12 cellular contexts compared by ENCODE assay signal in genomic region chr11:65591939-65592814, GRCh38. TPM values are rescaled to one million over a fixed set of nuclear protein-coding genes. Genes with fewer than 3 reads are reported as not detected.
DNase-seq lines count a peak whose midpoint lies in the region; ATAC-seq, FAIRE-seq and TF ChIP-seq lines count a peak whose summit lies in the region.
"Had no signal": no experiment of that assay in that cellular context is flagged by ENCODE, and none has a peak within 500 bp of the region (broad histone marks: within the 10 kb centered on the region; RNA-seq: fewer than 3 reads in every experiment).

No MANE protein-coding gene starts in this region.

- no peak overlapping the region for H3K4me3 ChIP-seq in RWPE2 (ENCODE audit: severe bottlenecking)
- H3K4me3 ChIP-seq in gastroesophageal sphincter = peak overlapping the region in 1 of 2 donors; percentile 28
- no peak overlapping the region for H3K4me3 ChIP-seq in thyroid gland (replicated peaks in 1 of 3)

- WGBS in gastroesophageal sphincter (ENCODE audit: low coverage in 1 of 2), 2 donors = no CpG with 5 or more reads among the region's 103 CpGs
- WGBS in thyroid gland, 2 donors = 35 to 36% methylated on average over 27 to 34 of the region's 103 CpGs

- no peaks in the 10 kb centered on the region for H3K9me3 ChIP-seq in RWPE2 (ENCODE audit: severe bottlenecking)
- no peaks in the 10 kb centered on the region for H3K9me3 ChIP-seq in gastroesophageal sphincter
- H3K9me3 ChIP-seq in thyroid gland = no peaks in the 10 kb centered on the region

- TF ChIP-seq POLR2A in gastroesophageal sphincter (IDR thresholded peaks at IDR 0.05) (peak in 1 of 2 donors; percentile 23), thyroid gland (IDR thresholded peaks at IDR 0.05) (no peak), GM12892 (IDR thresholded peaks at IDR 0.05; ENCODE audit: low read depth, low read length) (no peak)

- TF ChIP-seq CTCF in RWPE2 (IDR thresholded peaks at IDR 0.05; ENCODE audit: poor library complexity, severe bottlenecking) = no peak
- TF ChIP-seq CTCF in gastroesophageal sphincter (IDR thresholded peaks at IDR 0.05) = no peak
- peak in 3 of 6 experiments; percentile 12 to 47 (median 36) for TF ChIP-seq CTCF in thyroid gland (IDR thresholded peaks at IDR 0.05)

- H3K36me3 ChIP-seq in RWPE2 (ENCODE audit: low read depth) (peaks cover 17% of the 10 kb centered on the region), gastroesophageal sphincter (peaks cover 0 to 50% of the 10 kb centered on the region in 2 donors), thyroid gland (no peaks in the 10 kb centered on the region)

- ATAC-seq in RWPE2 (ENCODE audit: low read depth) = no peak
- ATAC-seq in gastroesophageal sphincter = no peak
- no peak for ATAC-seq in HG02610 (IDR thresholded peaks at IDR 0.05; ENCODE audit: unreplicated experiment)
- no peak for ATAC-seq in GM18873 (IDR thresholded peaks at IDR 0.05; ENCODE audit: low FRiP score, unreplicated experiment)
- no peak for ATAC-seq in HG02885 (IDR thresholded peaks at IDR 0.05; ENCODE audit: poor library complexity, unreplicated experiment)
- ATAC-seq: T-helper 17 cell had no signal

- no peak for FAIRE-seq in GM12892 (lab: Jason Lieb, UNC)

- H3K27ac ChIP-seq in RWPE2 (ENCODE audit: poor library complexity, severe bottlenecking) (peak overlapping the region; percentile 32), gastroesophageal sphincter (peak overlapping the region in 3 of 4 donors; percentile 59 to 86 (median 72)), thyroid gland (peak overlapping the region in 2 of 3 donors; percentile 4 to 47)

- no peaks in the 10 kb centered on the region for H3K27me3 ChIP-seq in RWPE2 (ENCODE audit: insufficient read depth, poor library complexity, severe bottlenecking)
- no peaks in the 10 kb centered on the region for H3K27me3 ChIP-seq in gastroesophageal sphincter
- no peaks in the 10 kb centered on the region for H3K27me3 ChIP-seq in thyroid gland

- H3K4me1 ChIP-seq in RWPE2 (ENCODE audit: insufficient read depth, poor library complexity, severe bottlenecking) (peaks cover 9% of the 10 kb centered on the region), gastroesophageal sphincter (peaks cover 0 to 88% (median 27%) of the 10 kb centered on the region in 3 donors), thyroid gland (peaks cover 4 to 13% of the 10 kb centered on the region in 2 donors)

- TF ChIP-seq EP300 in gastroesophageal sphincter (IDR thresholded peaks at IDR 0.05) = no peak

- intact Hi-C loops in thyroid gland (cut with DNase I) = no loop called here

- DNase-seq in RWPE2 (ENCODE audit: low spot score) (no peak), lung microvascular endothelial cell (ENCODE audit: low read depth in 2 of 2) (peak; percentile 66 to 79), thyroid gland (peak; percentile 54 to 62), GM12892 (ENCODE audit: insufficient read length) (no peak)
- DNase-seq: cortex of kidney; NCI-H345; stimulated activated CD4-positive, alpha-beta T cell treated with anti-CD3 and anti-CD28 coated beads, Interleukin-4, amount 100 ng/mL, for 24 hours; T-helper 17 cell had no signal

RNA-seq across cellular contexts. Expression of gene KCNK7, which starts 3.4 kb away (rescaled TPM):
- total RNA-seq in gastroesophageal sphincter (1 to 10 TPM in 1 of 4 donors, under 1 TPM in 2, not detected in 1; 0.40 to 1.5 (median 0.93) TPM), lung microvascular endothelial cell (under 0.01 and 0.20 TPM in 2 replicates), thyroid gland (1 to 10 TPM in 1 of 4 donors, not detected in 3; 1.2 TPM)
- polyA plus RNA-seq in GM12892 (2012; ENCODE audit: missing spikeins) = not detected

RNA-seq across cellular contexts. Expression of gene EHBP1L1, which starts 16.3 kb away (rescaled TPM):
- 100 to 1,000 TPM; 172 to 329 (median 202) TPM for total RNA-seq in gastroesophageal sphincter
- total RNA-seq in lung microvascular endothelial cell = 2.0 and 4.8 TPM in 2 replicates
- total RNA-seq in thyroid gland = 10 to 100 TPM in 2 of 4 donors, 1 to 10 TPM in 2; 8.6 to 18.8 (median 12.0) TPM
- polyA plus RNA-seq in GM12892 (2012; ENCODE audit: missing spikeins) = 36.8 TPM

RNA-seq across cellular contexts. Expression of gene FAM89B, which starts 19.8 kb away (rescaled TPM):
- total RNA-seq in gastroesophageal sphincter = 10 to 100 TPM; 36.6 to 68.3 (median 55.0) TPM
- total RNA-seq in lung microvascular endothelial cell = 17.7 and 23.2 TPM in 2 replicates
- 10 to 100 TPM; 26.9 to 55.5 (median 43.2) TPM for total RNA-seq in thyroid gland
- polyA plus RNA-seq in GM12892 (2012; ENCODE audit: missing spikeins) = 11.8 TPM

RNA-seq across cellular contexts. Expression of gene MAP3K11, which starts 21.8 kb away (rescaled TPM):
- 10 to 100 TPM; 20.5 to 35.3 (median 28.0) TPM for total RNA-seq in gastroesophageal sphincter
- 58.8 and 67.5 TPM in 2 replicates for total RNA-seq in lung microvascular endothelial cell
- 10 to 100 TPM; 43.1 to 67.8 (median 51.3) TPM for total RNA-seq in thyroid gland
- 15.2 TPM for polyA plus RNA-seq in GM12892 (2012; ENCODE audit: missing spikeins)

RNA-seq across cellular contexts. Expression of gene ZNRD2, which starts 21.9 kb away (rescaled TPM):
- total RNA-seq in gastroesophageal sphincter = 10 to 100 TPM; 38.4 to 73.5 (median 43.5) TPM
- total RNA-seq in lung microvascular endothelial cell = 30.8 and 32.7 TPM in 2 replicates
- 10 to 100 TPM; 28.2 to 79.1 (median 41.3) TPM for total RNA-seq in thyroid gland
- polyA plus RNA-seq in GM12892 (2012; ENCODE audit: missing spikeins) = 27.5 TPM

Comparison
In these comparisons a context has a peak if more than half of its experiments do, and no peak if none do; other contexts are left out.
1. DNase-seq: peak in lung microvascular endothelial cell (2 of 2) and thyroid gland (2 of 2); none in RWPE2 (single experiment) and GM12892 (single experiment).
2. RNA of gene EHBP1L1, which starts 16.3 kb away (total RNA-seq): 172 to 329 TPM in gastroesophageal sphincter; 8.6 to 18.8 TPM in thyroid gland and 2.0 to 4.8 TPM in lung microvascular endothelial cell; every median in the first group is over 4 times any median in the second.
3. Peak in every context shown above with its lines, with median percentiles within 50 percentile points of each other: H3K27ac ChIP-seq.